Comparison of ENCODE assay signal across 14 cellular contexts in the genomic region with DNA sequence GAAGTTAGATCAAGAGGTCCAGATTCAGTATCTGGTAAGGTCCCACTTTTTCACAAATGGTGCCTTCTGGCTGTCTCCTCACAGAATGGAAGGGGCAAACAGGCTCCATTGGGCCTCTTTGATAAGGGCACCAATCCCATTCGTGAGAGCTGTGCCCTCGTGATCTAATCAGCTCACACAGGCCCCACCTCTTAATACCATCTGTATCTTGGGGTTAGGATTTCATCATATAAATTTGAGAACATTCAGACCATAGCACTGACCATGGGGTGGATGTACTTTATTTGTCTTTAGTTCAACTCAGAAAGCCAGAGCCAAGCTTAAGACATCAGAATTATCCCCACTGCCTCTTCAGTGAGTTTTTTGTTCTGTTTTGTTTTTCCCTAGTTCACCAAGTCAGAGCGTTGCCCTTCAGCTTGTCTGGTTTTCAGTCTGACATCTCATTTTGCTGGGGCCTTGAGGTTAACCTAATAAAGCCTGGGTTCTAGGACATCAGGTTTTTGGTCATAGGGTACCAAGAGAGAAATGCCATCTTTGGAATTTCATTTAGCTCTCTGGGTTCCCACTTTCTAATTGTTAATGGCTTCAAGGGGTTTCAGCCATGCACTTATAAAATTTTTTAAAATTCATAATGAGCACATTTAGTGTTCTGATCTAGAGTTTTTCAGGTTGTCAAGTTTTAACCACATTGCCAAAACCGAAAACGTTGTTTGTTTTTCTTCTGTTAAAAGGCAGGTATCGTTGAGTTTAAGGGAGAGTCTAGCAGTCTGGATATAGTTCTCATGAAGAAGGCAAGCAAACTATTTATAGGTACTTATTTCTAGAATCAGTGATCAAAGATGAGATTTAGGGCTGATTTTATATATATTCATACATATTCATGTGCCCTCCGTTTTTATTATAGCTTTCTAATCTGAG. TPM values are rescaled to one million over a fixed set of nuclear protein-coding genes. Genes with fewer than 3 reads are reported as not detected.
A peak's percentile ranks its signal among the peaks of the same experiment; 100 is the strongest.
DNase-seq lines count a peak whose midpoint lies in the region; ATAC-seq, FAIRE-seq and TF ChIP-seq lines count a peak whose summit lies in the region.
"Had no signal": no experiment of that assay in that cellular context is flagged by ENCODE, and none has a peak within 500 bp of the region (broad histone marks: within the 10 kb centered on the region; RNA-seq: fewer than 3 reads in every experiment).

No MANE protein-coding gene starts in this region.

- POLR2A ChIA-PET in T-cell (lab: Charles Lee) = no interaction called here

- CTCF ChIA-PET in T-cell (lab: Charles Lee) = interaction anchor here in 1 of 2 donors (0.7 kb wide), 1 partner anchor 10 kb away, joined by 4 read pairs; no protein-coding TSS in a partner anchor

- in situ Hi-C loops in brain microvascular endothelial cell (cut with HindIII; ENCODE audit: low pct_ligation_motif_present, low sequenced_read_pairs) = no loop called here

- no peak overlapping the region for H3K27ac ChIP-seq in brain microvascular endothelial cell

- DNase-seq in D721Med (ENCODE audit: insufficient read length, low spot score) (no peak), T-cell (no peak), fibroblast of gingiva (ENCODE audit: low read depth) (peak; percentile 39), progenitor cell of endocrine pancreas (ENCODE audit: low spot score, unreplicated experiment) (no peak), brain microvascular endothelial cell (no peak)
- DNase-seq in effector CD8-positive, alpha-beta T cell (lab: John Stamatoyannopoulos, UW) = no peak
- DNase-seq: activated CD4-positive, alpha-beta T cell treated with anti-CD3 and anti-CD28 coated beads for 48 hours; amygdala; left colon; NCI-H2171 treated with DMSO at 0.1 percent for 48 hours; SIG-M5 had no signal

- H3K36me3 ChIP-seq in brain microvascular endothelial cell (replicated peaks) = peaks cover 7% of the 10 kb centered on the region

- H3K9me3 Mint-ChIP-seq in T-cell (no peaks in the 10 kb centered on the region), progenitor cell of endocrine pancreas (ENCODE audit: low read depth) (peaks cover 16% of the 10 kb centered on the region)

- H3K36me3 Mint-ChIP-seq in T-cell (peaks cover 24% of the 10 kb centered on the region), progenitor cell of endocrine pancreas (ENCODE audit: insufficient read depth) (peaks cover 25% of the 10 kb centered on the region)

- H3K4me3 Mint-ChIP-seq in T-cell = peak overlapping the region in 1 of 3 donors; percentile 5
- no peak overlapping the region for H3K4me3 Mint-ChIP-seq in progenitor cell of endocrine pancreas (ENCODE audit: low read depth)

- FAIRE-seq in D721Med (lab: Jason Lieb, UNC) = peak; percentile 38
- FAIRE-seq: GM12891 had no signal

- H3K27me3 Mint-ChIP-seq in T-cell (no peaks in the 10 kb centered on the region), progenitor cell of endocrine pancreas (no peaks in the 10 kb centered on the region)

- H3K27me3 ChIP-seq in brain microvascular endothelial cell (replicated peaks) = no peaks in the 10 kb centered on the region

- H3K27ac Mint-ChIP-seq in T-cell = peak overlapping the region; percentile 44 to 73
- H3K27ac Mint-ChIP-seq in progenitor cell of endocrine pancreas = peak overlapping the region; percentile 16

- ATAC-seq in T-cell (replicated peaks in 1 of 4) (no peak), GM19395 (IDR thresholded peaks at IDR 0.05; ENCODE audit: unreplicated experiment) (no peak), GM19397 (IDR thresholded peaks at IDR 0.05; ENCODE audit: unreplicated experiment) (no peak)
- ATAC-seq: left colon had no signal

- TF ChIP-seq CTCF in D721Med (IDR thresholded peaks at IDR 0.05; ENCODE audit: insufficient read depth, missing control alignments) (no peak), progenitor cell of endocrine pancreas (IDR thresholded peaks at IDR 0.05; ENCODE audit: unreplicated experiment) (no peak), brain microvascular endothelial cell (IDR thresholded peaks at IDR 0.05; ENCODE audit: low read depth, low read length, missing control alignments) (no peak)

- H3K4me3 ChIP-seq in brain microvascular endothelial cell (ENCODE audit: low read depth, low read length) = no peak overlapping the region

- H3K4me1 Mint-ChIP-seq in T-cell (peaks cover 52 to 65% (median 62%) of the 10 kb centered on the region in 3 donors), progenitor cell of endocrine pancreas (ENCODE audit: low read depth) (peaks cover 8% of the 10 kb centered on the region)

RNA-seq across cellular contexts. Expression of a gene that starts 19.0 kb away (rescaled TPM):
- 100 to 1,000 TPM; 103 to 119 (median 111) TPM for total RNA-seq in T-cell
- 130 and 140 TPM in 2 replicates for total RNA-seq in progenitor cell of endocrine pancreas
